9 cellular contexts compared by ENCODE assay signal in genomic region chr12:12327802-12328201, GRCh38. TPM values are rescaled to one million over a fixed set of nuclear protein-coding genes. Genes with fewer than 3 reads are reported as not detected.
A peak's percentile ranks its signal among the peaks of the same experiment; 100 is the strongest.
DNase-seq lines count a peak whose midpoint lies in the region; ATAC-seq and TF ChIP-seq lines count a peak whose summit lies in the region.
"Had no signal": no experiment of that assay in that cellular context is flagged by ENCODE, and none has a peak within 500 bp of the region (broad histone marks: within the 10 kb centered on the region; RNA-seq: fewer than 3 reads in every experiment).

No MANE protein-coding gene starts in this region.

- no peaks in the 10 kb centered on the region for H3K36me3 Mint-ChIP-seq in neural crest cell (ENCODE audit: low read depth)

- CTCF ChIA-PET in SK-N-SH (lab: Yijun Ruan, JAX), result interaction anchor here (0.6 to 5.1 kb wide), 44 partner anchors 8 to 781 kb away, joined by 3 to 107 read pairs (median 4); partner anchors contain the start of genes LRP6 and MANSC1

- no peaks in the 10 kb centered on the region for H3K9me3 Mint-ChIP-seq in neural crest cell

- no peak overlapping the region; a peak in 1 of 4 replicates for H3K4me3 ChIP-seq in SK-N-SH (ENCODE audit: low read depth in 2 of 2, low read length in 1 of 2)

- no peaks in the 10 kb centered on the region for H3K79me2 ChIP-seq in SK-N-SH (ENCODE audit: insufficient read depth)

- no peak overlapping the region for H3K27ac ChIP-seq in SK-N-SH (ENCODE audit: low read depth in 2 of 2, low read length in 1 of 2)
- H3K27ac ChIP-seq: epithelial cell of prostate had no signal

- H3K4me1 ChIP-seq in SK-N-SH (ENCODE audit: control insufficient read depth in 1 of 2, insufficient read depth in 2 of 2, low read depth in 1 of 2, low read length in 1 of 2), result peaks cover 0 to 5% of the 10 kb centered on the region in 2 experiments; a peak in 2 of 4 replicates

- peak in 4 of 6 experiments; percentile 8 to 69 (median 54) for DNase-seq in stimulated activated naive CD4-positive, alpha-beta T cell (lab: John Stamatoyannopoulos, UW)
- no peak for DNase-seq in stimulated activated naive CD4-positive, alpha-beta T cell treated with Interleukin-2 at 50 U/mL for 16 hours (lab: John Stamatoyannopoulos, UW)
- DNase-seq in NCI-H1048 (lab: John Stamatoyannopoulos, UW) (peak; percentile 45), SK-N-SH (peak; percentile 64), fibroblast of gingiva (ENCODE audit: low read depth) (peak; percentile 48), neural crest cell (ENCODE audit: low read depth, low spot score) (peak; percentile 21)

- no peaks in the 10 kb centered on the region for H3K9me2 ChIP-seq in SK-N-SH

- H3K4me1 Mint-ChIP-seq in neural crest cell, result peaks cover 13% of the 10 kb centered on the region

- no peaks in the 10 kb centered on the region for H3K27me3 ChIP-seq in SK-N-SH (ENCODE audit: insufficient read depth)

- TF ChIP-seq CTCF in SK-N-SH (IDR thresholded peaks at IDR 0.05) (peak; percentile 84), neural crest cell (conservative IDR thresholded peaks at IDR 0.05) (peak; percentile 93)

- ATAC-seq in HG03442 (IDR thresholded peaks at IDR 0.05; ENCODE audit: unreplicated experiment) (no peak), GM21367 (IDR thresholded peaks at IDR 0.05; ENCODE audit: unreplicated experiment) (no peak)

- H4K20me1 ChIP-seq in SK-N-SH (ENCODE audit: insufficient read depth), result no peaks in the 10 kb centered on the region

- H3K4me2 ChIP-seq in SK-N-SH, result no peak overlapping the region

- no peak overlapping the region for H3K9ac ChIP-seq in SK-N-SH

- H3K4me3 Mint-ChIP-seq in neural crest cell, result no peak overlapping the region

- POLR2A ChIA-PET in SK-N-SH (lab: Yijun Ruan, JAX), result interaction anchor here (1.5 kb wide), 1 partner anchor 61 kb away, joined by 5 read pairs; the partner anchor contains the start of gene LRP6

- H3K27me3 Mint-ChIP-seq in neural crest cell (ENCODE audit: low read depth), result no peaks in the 10 kb centered on the region

- H3K27ac Mint-ChIP-seq in neural crest cell (ENCODE audit: unreplicated experiment), result no peak overlapping the region

- TF ChIP-seq RAD21 in SK-N-SH (IDR thresholded peaks at IDR 0.05; ENCODE audit: low read length), result peak; percentile 91

- no peak overlapping the region for H2AFZ ChIP-seq in SK-N-SH (ENCODE audit: low read depth)

- no peaks in the 10 kb centered on the region for H3K36me3 ChIP-seq in SK-N-SH (replicated peaks in 1 of 2; ENCODE audit: control insufficient read depth in 1 of 2, insufficient read depth in 2 of 2, low read length in 1 of 2)

- no peaks in the 10 kb centered on the region for H3K9me3 ChIP-seq in SK-N-SH

- no peak for TF ChIP-seq EP300 in SK-N-SH (IDR thresholded peaks at IDR 0.05; ENCODE audit: borderline replicate concordance in 1 of 2, low read depth in 1 of 2, low read length in 1 of 2)

- 0% methylated on average over 1 of the region's 1 CpG for WGBS in SK-N-SH (ENCODE audit: low lambda C conversion rate)

- peaks cover 4% of the 10 kb centered on the region for H3F3A ChIP-seq in SK-N-SH (replicated peaks; ENCODE audit: insufficient read depth)

TF ChIP-seq in SK-N-SH, 30 proteins besides CTCF, POLR2A, EP300 and RAD21:
- peak; percentile 67 for TF ChIP-seq SMC3 (IDR thresholded peaks at IDR 0.05; ENCODE audit: low read depth, low read length)
- TF ChIP-seq ZBTB33 (IDR thresholded peaks at IDR 0.05; ENCODE audit: borderline replicate concordance, low read depth), result no peak
- TF ChIP-seq CHD2 (IDR thresholded peaks at IDR 0.05; ENCODE audit: low read length, partially characterized antibody), result no peak

RNA-seq across cellular contexts. Expression of gene MANSC1, which starts 22.2 kb away (rescaled TPM):
- polyA plus RNA-seq in SK-N-SH (2012; rRNA removed), result 2.9 and 3.7 TPM in 2 replicates
- 4.7 and 5.1 TPM in 2 replicates for polyA plus RNA-seq in SK-N-SH (2012; cell fraction: cytosol; rRNA removed)
- 1.2 and 1.7 TPM in 2 replicates for polyA plus RNA-seq in SK-N-SH (2012; cell fraction: nucleus; rRNA removed)
- total RNA-seq in neural crest cell, result 5.5 and 5.6 TPM in 2 replicates

RNA-seq across cellular contexts. Expression of gene BORCS5, which starts 29.1 kb away (rescaled TPM):
- 13.6 and 16.3 TPM in 2 replicates for polyA plus RNA-seq in SK-N-SH (2012; rRNA removed)
- 10.4 and 11.8 TPM in 2 replicates for polyA plus RNA-seq in SK-N-SH (2012; cell fraction: cytosol; rRNA removed)
- 10.6 and 13.9 TPM in 2 replicates for polyA plus RNA-seq in SK-N-SH (2012; cell fraction: nucleus; rRNA removed)
- 13.7 and 15.0 TPM in 2 replicates for total RNA-seq in neural crest cell
